ENCODE assay signal across 16 cellular contexts in genomic region chr20:40464731-40465208, GRCh38.
"Had no signal": no experiment of that assay in that cellular context is flagged by ENCODE, and none has a peak within 500 bp of the region (broad histone marks: within the 10 kb centered on the region; RNA-seq: fewer than 3 reads in every experiment).

No MANE protein-coding gene starts in this region.

- H3K27me3 ChIP-seq: colonic mucosa, foreskin keratinocyte, uterus had no signal

- ATAC-seq: activated CD4-positive, alpha-beta T cell treated with anti-CD3 and anti-CD28 coated beads for 36 hours; foreskin keratinocyte had no signal

- H3K27ac ChIP-seq: colonic mucosa, foreskin keratinocyte, uterus had no signal

- DNase-seq: activated CD4-positive, alpha-beta memory T cell treated with anti-CD3 and anti-CD28 coated beads, Interleukin-2, amount 10 ng/mL, durations not matched to agents 7 days and 5 days; activated CD4-positive, alpha-beta T cell treated with anti-CD3 and anti-CD28 coated beads for 36 hours; activated naive CD4-positive, alpha-beta T cell treated with anti-CD3 and anti-CD28 coated beads, Interleukin-2, amount 10 ng/mL, durations not matched to agents 7 days and 5 days; caudate nucleus; colonic mucosa; effector CD4-positive, alpha-beta T cell; foreskin keratinocyte; kidney; naive B cell; nucleus accumbens; stimulated activated CD4-positive, alpha-beta T cell treated with anti-CD3 and anti-CD28 coated beads, Interleukin-4, amount 100 ng/mL, for 1 hour; stimulated activated CD8-positive, alpha-beta memory T cell treated with anti-CD3 and anti-CD28 coated beads, Interleukin-4, amount 100 ng/mL, for 48 hours; T1000; uterus had no signal

- H3K4me1 ChIP-seq: colonic mucosa, foreskin keratinocyte, uterus had no signal

- H3K9me3 ChIP-seq: colonic mucosa, thoracic aorta, uterus had no signal

- H3K4me3 ChIP-seq: colonic mucosa, lung, thoracic aorta, uterus had no signal

- H3K36me3 ChIP-seq: colonic mucosa, thoracic aorta, uterus had no signal
